ENCODE assay signal across 1 cellular context in the genomic region with DNA sequence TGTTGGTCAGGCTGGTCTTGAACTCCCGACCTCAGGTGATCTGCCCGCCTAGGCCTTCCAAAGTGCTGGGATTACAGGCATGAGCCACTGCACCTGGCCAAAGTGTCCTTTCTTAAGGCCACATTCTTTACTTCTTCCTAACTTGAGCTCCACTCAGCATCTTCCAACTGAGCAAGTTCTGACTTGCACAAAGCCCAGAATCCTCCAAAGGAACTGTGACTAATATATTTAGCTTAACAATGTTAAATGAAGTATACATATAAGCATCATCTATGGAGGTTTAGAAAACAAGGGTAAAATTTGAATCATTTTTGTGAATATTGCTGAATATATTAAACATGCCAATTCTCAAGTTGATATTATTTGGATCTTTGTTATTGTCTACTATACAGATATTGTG.
TF ChIP-seq lines count a peak whose summit lies in the region.

No MANE protein-coding gene starts in this region.

TF ChIP-seq in GM23338, 12 proteins besides CTCF, POLR2A, EP300 and RAD21 (continued from another document):
- TF ChIP-seq, protein P1, sequence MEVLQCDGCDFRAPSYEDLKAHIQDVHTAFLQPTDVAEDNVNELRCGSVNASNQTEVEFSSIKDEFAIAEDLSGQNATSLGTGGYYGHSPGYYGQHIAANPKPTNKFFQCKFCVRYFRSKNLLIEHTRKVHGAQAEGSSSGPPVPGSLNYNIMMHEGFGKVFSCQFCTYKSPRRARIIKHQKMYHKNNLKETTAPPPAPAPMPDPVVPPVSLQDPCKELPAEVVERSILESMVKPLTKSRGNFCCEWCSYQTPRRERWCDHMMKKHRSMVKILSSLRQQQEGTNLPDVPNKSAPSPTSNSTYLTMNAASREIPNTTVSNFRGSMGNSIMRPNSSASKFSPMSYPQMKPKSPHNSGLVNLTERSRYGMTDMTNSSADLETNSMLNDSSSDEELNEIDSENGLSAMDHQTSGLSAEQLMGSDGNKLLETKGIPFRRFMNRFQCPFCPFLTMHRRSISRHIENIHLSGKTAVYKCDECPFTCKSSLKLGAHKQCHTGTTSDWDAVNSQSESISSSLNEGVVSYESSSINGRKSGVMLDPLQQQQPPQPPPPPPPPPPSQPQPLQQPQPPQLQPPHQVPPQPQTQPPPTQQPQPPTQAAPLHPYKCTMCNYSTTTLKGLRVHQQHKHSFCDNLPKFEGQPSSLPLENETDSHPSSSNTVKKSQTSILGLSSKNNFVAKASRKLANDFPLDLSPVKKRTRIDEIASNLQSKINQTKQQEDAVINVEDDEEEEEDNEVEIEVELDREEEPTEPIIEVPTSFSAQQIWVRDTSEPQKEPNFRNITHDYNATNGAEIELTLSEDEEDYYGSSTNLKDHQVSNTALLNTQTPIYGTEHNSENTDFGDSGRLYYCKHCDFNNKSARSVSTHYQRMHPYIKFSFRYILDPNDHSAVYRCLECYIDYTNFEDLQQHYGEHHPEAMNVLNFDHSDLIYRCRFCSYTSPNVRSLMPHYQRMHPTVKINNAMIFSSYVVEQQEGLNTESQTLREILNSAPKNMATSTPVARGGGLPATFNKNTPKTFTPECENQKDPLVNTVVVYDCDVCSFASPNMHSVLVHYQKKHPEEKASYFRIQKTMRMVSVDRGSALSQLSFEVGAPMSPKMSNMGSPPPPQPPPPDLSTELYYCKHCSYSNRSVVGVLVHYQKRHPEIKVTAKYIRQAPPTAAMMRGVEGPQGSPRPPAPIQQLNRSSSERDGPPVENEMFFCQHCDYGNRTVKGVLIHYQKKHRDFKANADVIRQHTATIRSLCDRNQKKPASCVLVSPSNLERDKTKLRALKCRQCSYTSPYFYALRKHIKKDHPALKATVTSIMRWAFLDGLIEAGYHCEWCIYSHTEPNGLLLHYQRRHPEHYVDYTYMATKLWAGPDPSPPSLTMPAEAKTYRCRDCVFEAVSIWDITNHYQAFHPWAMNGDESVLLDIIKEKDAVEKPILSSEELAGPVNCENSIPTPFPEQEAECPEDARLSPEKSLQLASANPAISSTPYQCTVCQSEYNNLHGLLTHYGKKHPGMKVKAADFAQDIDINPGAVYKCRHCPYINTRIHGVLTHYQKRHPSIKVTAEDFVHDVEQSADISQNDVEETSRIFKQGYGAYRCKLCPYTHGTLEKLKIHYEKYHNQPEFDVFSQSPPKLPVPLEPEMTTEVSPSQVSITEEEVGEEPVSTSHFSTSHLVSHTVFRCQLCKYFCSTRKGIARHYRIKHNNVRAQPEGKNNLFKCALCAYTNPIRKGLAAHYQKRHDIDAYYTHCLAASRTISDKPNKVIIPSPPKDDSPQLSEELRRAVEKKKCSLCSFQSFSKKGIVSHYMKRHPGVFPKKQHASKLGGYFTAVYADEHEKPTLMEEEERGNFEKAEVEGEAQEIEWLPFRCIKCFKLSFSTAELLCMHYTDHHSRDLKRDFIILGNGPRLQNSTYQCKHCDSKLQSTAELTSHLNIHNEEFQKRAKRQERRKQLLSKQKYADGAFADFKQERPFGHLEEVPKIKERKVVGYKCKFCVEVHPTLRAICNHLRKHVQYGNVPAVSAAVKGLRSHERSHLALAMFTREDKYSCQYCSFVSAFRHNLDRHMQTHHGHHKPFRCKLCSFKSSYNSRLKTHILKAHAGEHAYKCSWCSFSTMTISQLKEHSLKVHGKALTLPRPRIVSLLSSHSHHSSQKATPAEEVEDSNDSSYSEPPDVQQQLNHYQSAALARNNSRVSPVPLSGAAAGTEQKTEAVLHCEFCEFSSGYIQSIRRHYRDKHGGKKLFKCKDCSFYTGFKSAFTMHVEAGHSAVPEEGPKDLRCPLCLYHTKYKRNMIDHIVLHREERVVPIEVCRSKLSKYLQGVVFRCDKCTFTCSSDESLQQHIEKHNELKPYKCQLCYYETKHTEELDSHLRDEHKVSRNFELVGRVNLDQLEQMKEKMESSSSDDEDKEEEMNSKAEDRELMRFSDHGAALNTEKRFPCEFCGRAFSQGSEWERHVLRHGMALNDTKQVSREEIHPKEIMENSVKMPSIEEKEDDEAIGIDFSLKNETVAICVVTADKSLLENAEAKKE (CRISPR knock-in tag; IDR thresholded peaks at IDR 0.05), result no peak
- no peak for TF ChIP-seq EZH2 (IDR thresholded peaks at IDR 0.05; ENCODE audit: low read depth, unreplicated experiment)
- TF ChIP-seq EZH2phosphoT487 (IDR thresholded peaks at IDR 0.05; ENCODE audit: unreplicated experiment), result no peak
- TF ChIP-seq, protein P2, sequence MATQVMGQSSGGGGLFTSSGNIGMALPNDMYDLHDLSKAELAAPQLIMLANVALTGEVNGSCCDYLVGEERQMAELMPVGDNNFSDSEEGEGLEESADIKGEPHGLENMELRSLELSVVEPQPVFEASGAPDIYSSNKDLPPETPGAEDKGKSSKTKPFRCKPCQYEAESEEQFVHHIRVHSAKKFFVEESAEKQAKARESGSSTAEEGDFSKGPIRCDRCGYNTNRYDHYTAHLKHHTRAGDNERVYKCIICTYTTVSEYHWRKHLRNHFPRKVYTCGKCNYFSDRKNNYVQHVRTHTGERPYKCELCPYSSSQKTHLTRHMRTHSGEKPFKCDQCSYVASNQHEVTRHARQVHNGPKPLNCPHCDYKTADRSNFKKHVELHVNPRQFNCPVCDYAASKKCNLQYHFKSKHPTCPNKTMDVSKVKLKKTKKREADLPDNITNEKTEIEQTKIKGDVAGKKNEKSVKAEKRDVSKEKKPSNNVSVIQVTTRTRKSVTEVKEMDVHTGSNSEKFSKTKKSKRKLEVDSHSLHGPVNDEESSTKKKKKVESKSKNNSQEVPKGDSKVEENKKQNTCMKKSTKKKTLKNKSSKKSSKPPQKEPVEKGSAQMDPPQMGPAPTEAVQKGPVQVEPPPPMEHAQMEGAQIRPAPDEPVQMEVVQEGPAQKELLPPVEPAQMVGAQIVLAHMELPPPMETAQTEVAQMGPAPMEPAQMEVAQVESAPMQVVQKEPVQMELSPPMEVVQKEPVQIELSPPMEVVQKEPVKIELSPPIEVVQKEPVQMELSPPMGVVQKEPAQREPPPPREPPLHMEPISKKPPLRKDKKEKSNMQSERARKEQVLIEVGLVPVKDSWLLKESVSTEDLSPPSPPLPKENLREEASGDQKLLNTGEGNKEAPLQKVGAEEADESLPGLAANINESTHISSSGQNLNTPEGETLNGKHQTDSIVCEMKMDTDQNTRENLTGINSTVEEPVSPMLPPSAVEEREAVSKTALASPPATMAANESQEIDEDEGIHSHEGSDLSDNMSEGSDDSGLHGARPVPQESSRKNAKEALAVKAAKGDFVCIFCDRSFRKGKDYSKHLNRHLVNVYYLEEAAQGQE (IDR thresholded peaks at IDR 0.05; ENCODE audit: unreplicated experiment), result no peak
- no peak for TF ChIP-seq ZNF114 (CRISPR knock-in tag; IDR thresholded peaks at IDR 0.05)
- no peak for TF ChIP-seq NANOG (IDR thresholded peaks at IDR 0.05; ENCODE audit: borderline replicate concordance)
- no peak for TF ChIP-seq POLR2AphosphoS5 (IDR thresholded peaks at IDR 0.05; ENCODE audit: low read depth)
- TF ChIP-seq CREB1 (CRISPR knock-in tag; IDR thresholded peaks at IDR 0.05; ENCODE audit: low read depth), result no peak
- TF ChIP-seq, protein P3, sequence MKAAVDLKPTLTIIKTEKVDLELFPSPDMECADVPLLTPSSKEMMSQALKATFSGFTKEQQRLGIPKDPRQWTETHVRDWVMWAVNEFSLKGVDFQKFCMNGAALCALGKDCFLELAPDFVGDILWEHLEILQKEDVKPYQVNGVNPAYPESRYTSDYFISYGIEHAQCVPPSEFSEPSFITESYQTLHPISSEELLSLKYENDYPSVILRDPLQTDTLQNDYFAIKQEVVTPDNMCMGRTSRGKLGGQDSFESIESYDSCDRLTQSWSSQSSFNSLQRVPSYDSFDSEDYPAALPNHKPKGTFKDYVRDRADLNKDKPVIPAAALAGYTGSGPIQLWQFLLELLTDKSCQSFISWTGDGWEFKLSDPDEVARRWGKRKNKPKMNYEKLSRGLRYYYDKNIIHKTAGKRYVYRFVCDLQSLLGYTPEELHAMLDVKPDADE (IDR thresholded peaks at IDR 0.05), result no peak
- no peak for TF ChIP-seq ZNF331 (CRISPR knock-in tag; IDR thresholded peaks at IDR 0.05; ENCODE audit: low read depth)
